ENCODE assay signal across 25 cellular contexts in genomic region chr9:72145733-72146132, GRCh38. TPM values are rescaled to one million over a fixed set of nuclear protein-coding genes. Genes with fewer than 3 reads are reported as not detected.
DNase-seq lines count a peak whose midpoint lies in the region; ATAC-seq, FAIRE-seq and TF ChIP-seq lines count a peak whose summit lies in the region.
"Had no signal": no experiment of that assay in that cellular context is flagged by ENCODE, and none has a peak within 500 bp of the region (broad histone marks: within the 10 kb centered on the region; RNA-seq: fewer than 3 reads in every experiment).

No MANE protein-coding gene starts in this region.

- TF ChIP-seq RAD21 in HepG2 (CRISPR knock-in tag; IDR thresholded peaks at IDR 0.05), result no peak
- no peak for TF ChIP-seq RAD21 in neural cell (conservative IDR thresholded peaks at IDR 0.05)

- TF ChIP-seq CTCF in HepG2 (CRISPR knock-in tag; IDR thresholded peaks at IDR 0.05), result peak; percentile 29; the same call in 1 of the 2 replicates
- TF ChIP-seq CTCF in right lobe of liver (IDR thresholded peaks at IDR 0.05), result peak in 1 of 4 donors; percentile 26
- peak; percentile 12 for TF ChIP-seq CTCF in epithelial cell of proximal tubule (conservative IDR thresholded peaks at IDR 0.05; ENCODE audit: low read depth, low read length)
- TF ChIP-seq CTCF in neural cell (IDR thresholded peaks at IDR 0.05; ENCODE audit: poor library complexity, severe bottlenecking), result no peak
- TF ChIP-seq CTCF in chondrocyte (IDR thresholded peaks at IDR 0.05), result no peak

- ATAC-seq in HepG2 (no peak), right lobe of liver (no peak), HG03280 (IDR thresholded peaks at IDR 0.05; ENCODE audit: unreplicated experiment) (no peak)
- ATAC-seq: GM12878 had no signal

- intact Hi-C loops in HepG2 (cut with micrococcal nuclease; ENCODE audit: unreplicated experiment) (loop anchor here (1.0 kb wide), 1 partner anchor 106 kb away; no protein-coding TSS in a partner anchor), right lobe of liver (cut with DNase I) (no loop called here)

- TF ChIP-seq POLR2A in HepG2 (IDR thresholded peaks at IDR 0.05; ENCODE audit: insufficient read depth in 1 of 2, low read depth in 2 of 2, low read length in 2 of 2) (no peak), right lobe of liver (IDR thresholded peaks at IDR 0.05) (no peak)

- peaks cover 1 to 30% of the 10 kb centered on the region in 2 experiments; a peak in 3 of 5 replicates for H3K27me3 ChIP-seq in HepG2 (ENCODE audit: control insufficient read depth in 1 of 2, insufficient read depth in 2 of 2, low read length in 2 of 2)
- no peaks in the 10 kb centered on the region for H3K27me3 ChIP-seq in right lobe of liver
- peaks cover 29% of the 10 kb centered on the region for H3K27me3 ChIP-seq in neural cell (ENCODE audit: insufficient read depth, low read depth, low read length)
- H3K27me3 ChIP-seq: BLaER1 treated with 17β-estradiol and CSF1 and Interleukin-3, amounts not matched to agents 10 nM and 100 nM had no signal

- H3K9me3 Mint-ChIP-seq in chondrocyte (ENCODE audit: low read depth), result no peaks in the 10 kb centered on the region
- H3K9me3 Mint-ChIP-seq: CD4-positive, alpha-beta T cell had no signal

- no peak for DNase-seq in HepG2 (ENCODE audit: low spot score)
- no peak for DNase-seq in right lobe of liver
- DNase-seq in epithelial cell of proximal tubule (ENCODE audit: low read depth), result no peak
- DNase-seq in GM19239 (ENCODE audit: insufficient read length, low spot score), result no peak
- DNase-seq in chondrocyte (ENCODE audit: low spot score), result no peak
- DNase-seq: ACHN; AML-193; BE2C; CD4-positive, alpha-beta T cell; CD8-positive, alpha-beta memory T cell; DMS 273 treated with DMSO at 0.1 percent for 48 hours; DMS79; EL; GDM1; GOT3 had no signal

- H3K79me2 ChIP-seq in HepG2 (ENCODE audit: insufficient read depth, low read length) (no peaks in the 10 kb centered on the region), neural cell (replicated peaks; ENCODE audit: insufficient read depth, low read length) (no peaks in the 10 kb centered on the region)

- no peak overlapping the region for H3K4me3 Mint-ChIP-seq in chondrocyte (ENCODE audit: unreplicated experiment)
- H3K4me3 Mint-ChIP-seq: CD14-positive monocyte; CD4-positive, alpha-beta T cell; CD8-positive, alpha-beta memory T cell had no signal

- H3K36me3 ChIP-seq in HepG2 (replicated peaks in 1 of 2; ENCODE audit: control insufficient read depth in 1 of 2, insufficient read depth in 2 of 2, low read length in 2 of 2), result no peaks in the 10 kb centered on the region
- H3K36me3 ChIP-seq in right lobe of liver, result no peaks in the 10 kb centered on the region
- no peaks in the 10 kb centered on the region for H3K36me3 ChIP-seq in neural cell (ENCODE audit: insufficient read depth, low read length)
- H3K36me3 ChIP-seq: BE2C; BLaER1 treated with 17β-estradiol and CSF1 and Interleukin-3, amounts not matched to agents 10 nM and 100 nM; HAP-1 had no signal

- no TSS peak for BruUV-seq in HepG2 (replicated peaks; lab: Mats Ljungman, UMichigan)

- TF ChIP-seq EP300 in HepG2 (IDR thresholded peaks at IDR 0.05; ENCODE audit: low read depth in 2 of 2, low read length in 2 of 2) (no peak), HepG2 (CRISPR knock-in tag; IDR thresholded peaks at IDR 0.05; ENCODE audit: borderline replicate concordance) (no peak), neural cell (conservative IDR thresholded peaks at IDR 0.05; ENCODE audit: poor library complexity, severe bottlenecking) (no peak)

- no peak overlapping the region for H3K27ac ChIP-seq in HepG2 (ENCODE audit: extremely low read length, insufficient read depth, low read length)
- H3K27ac ChIP-seq in right lobe of liver, result no peak overlapping the region
- H3K27ac ChIP-seq in neural cell (ENCODE audit: low read length), result peak overlapping the region; percentile 67
- H3K27ac ChIP-seq: 22Rv1; BLaER1 treated with 17β-estradiol and CSF1 and Interleukin-3, amounts not matched to agents 10 nM and 100 nM had no signal

- H3K36me3 Mint-ChIP-seq in chondrocyte (ENCODE audit: low read depth), result no peaks in the 10 kb centered on the region
- H3K36me3 Mint-ChIP-seq: CD14-positive monocyte; CD8-positive, alpha-beta memory T cell had no signal

- H3F3A ChIP-seq in neural cell (ENCODE audit: insufficient read depth, low read length, poor library complexity, severe bottlenecking), result no peaks in the 10 kb centered on the region

- H3K4me2 ChIP-seq in HepG2 (ENCODE audit: low read depth, low read length) (no peak overlapping the region), neural cell (ENCODE audit: low read length) (no peak overlapping the region)
- H3K4me2 ChIP-seq: BLaER1 treated with 17β-estradiol and CSF1 and Interleukin-3, amounts not matched to agents 10 nM and 100 nM had no signal

- H3K4me3 ChIP-seq in HepG2 (replicated peaks in 1 of 3; ENCODE audit: insufficient read depth in 1 of 3, low read depth in 2 of 3, low read length in 3 of 3) (no peak overlapping the region), right lobe of liver (no peak overlapping the region), epithelial cell of proximal tubule (ENCODE audit: low read depth, low read length) (no peak overlapping the region), neural cell (ENCODE audit: low read length) (no peak overlapping the region)
- H3K4me3 ChIP-seq: BLaER1 treated with 17β-estradiol and CSF1 and Interleukin-3, amounts not matched to agents 10 nM and 100 nM; GM12878; HAP-1 had no signal

- no peaks in the 10 kb centered on the region for H3K4me1 Mint-ChIP-seq in chondrocyte (ENCODE audit: low read depth)

- no peaks in the 10 kb centered on the region for H3K9me2 ChIP-seq in neural cell (ENCODE audit: insufficient read depth, low read length)

- POLR2A ChIA-PET in HepG2 (lab: Yijun Ruan, JAX), result no interaction called here

- no peak overlapping the region for H3K9ac ChIP-seq in HepG2 (ENCODE audit: insufficient read depth, low read depth, low read length)
- H3K9ac ChIP-seq in neural cell (ENCODE audit: low read length), result no peak overlapping the region
- H3K9ac ChIP-seq: BLaER1 treated with 17β-estradiol and CSF1 and Interleukin-3, amounts not matched to agents 10 nM and 100 nM had no signal

- peaks cover 8% of the 10 kb centered on the region for H3K27me3 Mint-ChIP-seq in chondrocyte (ENCODE audit: low read depth)

- H3K4me1 ChIP-seq in HepG2 (ENCODE audit: insufficient read depth, low read length) (peaks cover 20% of the 10 kb centered on the region), right lobe of liver (peaks cover 0 to 6% (median 3%) of the 10 kb centered on the region in 4 donors)
- H3K4me1 ChIP-seq: BE2C; BLaER1 treated with 17β-estradiol and CSF1 and Interleukin-3, amounts not matched to agents 10 nM and 100 nM; HAP-1 had no signal

- H4K20me1 ChIP-seq in HepG2 (ENCODE audit: insufficient read depth, low read length) (no peaks in the 10 kb centered on the region), neural cell (ENCODE audit: insufficient read depth) (no peaks in the 10 kb centered on the region)
- H4K20me1 ChIP-seq: BLaER1 treated with 17β-estradiol and CSF1 and Interleukin-3, amounts not matched to agents 10 nM and 100 nM had no signal

- H2AFZ ChIP-seq in HepG2 (ENCODE audit: low read length) (no peak overlapping the region), neural cell (ENCODE audit: low read depth, low read length) (no peak overlapping the region)

- no peaks in the 10 kb centered on the region for H3K9me3 ChIP-seq in HepG2 (ENCODE audit: low read length)
- no peaks in the 10 kb centered on the region for H3K9me3 ChIP-seq in right lobe of liver
- no peaks in the 10 kb centered on the region for H3K9me3 ChIP-seq in neural cell (ENCODE audit: low read length)
- H3K9me3 ChIP-seq: BE2C, HAP-1 had no signal

- CTCF ChIA-PET in HepG2 (lab: Yijun Ruan, JAX; ENCODE audit: low intra/inter-chr PET ratio, low total read pairs), result no interaction called here

- no peak overlapping the region for H3K27ac Mint-ChIP-seq in chondrocyte (ENCODE audit: unreplicated experiment)
- H3K27ac Mint-ChIP-seq: CD14-positive monocyte; CD4-positive, alpha-beta T cell; CD8-positive, alpha-beta memory T cell had no signal

- FAIRE-seq in HepG2 (lab: Jason Lieb, UNC) (no peak), GM19239 (lab: Jason Lieb, UNC) (no peak)
- FAIRE-seq: A204.1, D721Med, GM12878, H54 had no signal

- in situ Hi-C loops in HepG2 (cut with HindIII; ENCODE audit: extremely low pct_ligation_motif_present, low pct_unique_long_range_greater_than_20kb), result loop anchor here (25.0 kb wide), 1 partner anchor 108 kb away; no protein-coding TSS in a partner anchor

TF ChIP-seq in HepG2, 621 proteins besides CTCF, POLR2A, EP300 and RAD21 (continues in another document):
- no peak for TF ChIP-seq ZZZ3 (CRISPR knock-in tag; IDR thresholded peaks at IDR 0.05; ENCODE audit: borderline replicate concordance)

TF ChIP-seq in neural cell, 6 proteins besides CTCF, POLR2A, EP300 and RAD21 (continues in another document):
- TF ChIP-seq SMC3 (conservative IDR thresholded peaks at IDR 0.05; ENCODE audit: poor library complexity), result no peak

RNA-seq across cellular contexts. Expression of gene GDA, which starts 3.5 kb away (rescaled TPM):
- total RNA-seq in HepG2 (2016; rRNA removed; fragmentation: Illumina TruSeq; extraction: Trizol) (0.15 and 0.21 TPM in 2 replicates), right lobe of liver (10 to 100 TPM; 26.8 to 69.6 (median 45.3) TPM), epithelial cell of proximal tubule (1.2 and 2.4 TPM in 2 replicates), chondrocyte (0.22 to 0.48 TPM (median 0.33 TPM) in 3 replicates)
- not detected in 2 replicates for total RNA-seq in HepG2 (2016; cell fraction: cytosol; rRNA removed; fragmentation: Illumina TruSeq; extraction: Trizol; ENCODE audit: low read depth)
- 0.15 and 0.19 TPM in 2 replicates for total RNA-seq in HepG2 (2016; cell fraction: insoluble cytoplasmic fraction; rRNA removed; fragmentation: Illumina TruSeq; extraction: Trizol)
- 0.09 TPM in 1 of 2 replicates, not detected in the other for total RNA-seq in HepG2 (2016; cell fraction: membrane; rRNA removed; fragmentation: Illumina TruSeq; extraction: Trizol)
- total RNA-seq in HepG2 (2016; cell fraction: nucleus; rRNA removed; fragmentation: Illumina TruSeq; extraction: Trizol), result 0.31 TPM in 1 of 2 replicates, not detected in the other
- polyA plus RNA-seq in HepG2 (2011; rRNA removed) (0.99 and 1.5 TPM in 2 replicates), neural cell (0.26 and 0.52 TPM in 2 replicates)
- 0.28 and 0.67 TPM in 2 replicates for polyA plus RNA-seq in HepG2 (2011; cell fraction: cytosol; rRNA removed)
- polyA plus RNA-seq in HepG2 (2011; cell fraction: nucleus; rRNA removed), result 1.0 and 1.9 TPM in 2 replicates
- polyA plus RNA-seq in HepG2 (2012), result 0.93 and 1.2 TPM in 2 replicates
- polyA plus RNA-seq in HepG2 (2016; cell fraction: cytosol; fragmentation: Illumina TruSeq; extraction: Trizol; ENCODE audit: low read depth), result not detected in 2 replicates
- polyA plus RNA-seq in HepG2 (2016; cell fraction: insoluble cytoplasmic fraction; fragmentation: Illumina TruSeq; extraction: Trizol; ENCODE audit: low read depth), result 0.12 and 0.17 TPM in 2 replicates
- not detected in 2 replicates for polyA plus RNA-seq in HepG2 (2016; cell fraction: membrane; fragmentation: Illumina TruSeq; extraction: Trizol; ENCODE audit: low read depth)
- 0.25 and 0.31 TPM in 2 replicates for polyA plus RNA-seq in HepG2 (2016; cell fraction: nucleus; fragmentation: Illumina TruSeq; extraction: Trizol; ENCODE audit: insufficient read depth, low read depth)
- polyA minus RNA-seq in HepG2 (2011; rRNA and poly(A)+ RNA removed; ENCODE audit: low replicate concordance), result 0.94 and 75.0 TPM in 2 replicates
- polyA minus RNA-seq in HepG2 (2011; cell fraction: cytosol; rRNA and poly(A)+ RNA removed), result 1.1 and 2.5 TPM in 2 replicates
- polyA minus RNA-seq in HepG2 (2011; cell fraction: nucleus; rRNA and poly(A)+ RNA removed), result 3.5 and 4.4 TPM in 2 replicates
- polyA minus RNA-seq in neural cell, result 0.24 and 0.46 TPM in 2 replicates
- total RNA-seq: CD4-positive, alpha-beta T cell; CD8-positive, alpha-beta memory T cell had no signal
- polyA plus RNA-seq: CD14-positive monocyte; CD8-positive, alpha-beta memory T cell had no signal

Comparison
In these comparisons a context has a peak if more than half of its experiments do, and no peak if none do; other contexts are left out.
1. CTCF ChIP-seq: peak in HepG2 (single experiment) and epithelial cell of proximal tubule (single experiment); none in neural cell (single experiment) and chondrocyte (single experiment).